8 cellular contexts compared by ENCODE assay signal in genomic region chr15:73991260-73991659, GRCh38.
DNase-seq lines count a peak whose midpoint lies in the region; TF ChIP-seq lines count a peak whose summit lies in the region.

No MANE protein-coding gene starts in this region.

- CTCF ChIA-PET in GM10248 (lab: Yijun Ruan, JAX): interaction anchor here (1.4 to 11.6 kb wide), 3 partner anchors 18 to 26 kb away, joined by 4 to 162 read pairs (median 8); no protein-coding TSS in a partner anchor

- peak overlapping the region; percentile 83 for H3K4me3 ChIP-seq in WI38 (ENCODE audit: low read depth, low read length)

- TF ChIP-seq CTCF in WI38 (IDR thresholded peaks at IDR 0.05; ENCODE audit: low read depth, low read length): no peak
- TF ChIP-seq CTCF in GM10266 (IDR thresholded peaks at IDR 0.05; ENCODE audit: control insufficient read depth, insufficient read depth, low read depth, missing control alignments): no peak
- no peak for TF ChIP-seq CTCF in GM10248 (IDR thresholded peaks at IDR 0.05; ENCODE audit: control extremely low read depth, extremely low read depth, low read depth, missing control alignments)

- POLR2A ChIA-PET in GM10248 (lab: Yijun Ruan, JAX): no interaction called here

- DNase-seq in NCI-H82 (lab: John Stamatoyannopoulos, UW) (peak; percentile 24), NCI-H82 treated with DMSO at 0.1 percent for 48 hours (lab: John Stamatoyannopoulos, UW; ENCODE audit: unreplicated experiment) (no peak), glomerular visceral epithelial cell (ENCODE audit: extremely low spot score) (peak; percentile 58), pons (ENCODE audit: low spot score) (peak; percentile 49), GM10266 (ENCODE audit: extremely low spot score) (no peak), GM10248 (ENCODE audit: extremely low spot score) (no peak), NCI-H748 treated with DMSO at 0.1 percent for 48 hours (lab: John Stamatoyannopoulos, UW) (no peak)

Comparison
In these comparisons a context has a peak if more than half of its experiments do, and no peak if none do; other contexts are left out.
1. DNase-seq: peak in NCI-H82 (single experiment), glomerular visceral epithelial cell (single experiment) and pons (single experiment); none in NCI-H82 treated with DMSO at 0.1 percent for 48 hours (single experiment), GM10266 (single experiment), GM10248 (single experiment) and NCI-H748 treated with DMSO at 0.1 percent for 48 hours (single experiment).